31 cellular contexts compared by ENCODE assay signal in the genomic region with DNA sequence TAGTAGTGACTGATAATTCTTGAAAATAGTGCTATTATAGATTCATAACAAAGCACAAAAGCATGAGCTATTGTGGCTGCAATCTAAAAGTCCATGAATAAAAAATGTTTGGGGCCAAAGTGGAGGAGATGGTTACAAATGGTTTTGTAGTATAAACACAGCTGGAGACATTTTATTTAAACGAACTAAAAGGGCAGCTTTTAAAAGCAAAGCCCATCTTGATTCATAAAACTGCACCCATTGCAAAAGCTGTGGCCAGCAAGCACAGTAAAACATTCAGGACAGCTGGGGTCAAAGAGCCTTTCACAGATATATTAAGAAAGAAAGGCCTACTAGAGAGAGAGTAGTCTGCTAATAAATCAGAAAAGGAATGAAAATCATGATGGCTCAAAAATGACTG.
A peak's percentile ranks its signal among the peaks of the same experiment; 100 is the strongest.
DNase-seq lines count a peak whose midpoint lies in the region; ATAC-seq and TF ChIP-seq lines count a peak whose summit lies in the region.
"Had no signal": no experiment of that assay in that cellular context is flagged by ENCODE, and none has a peak within 500 bp of the region (broad histone marks: within the 10 kb centered on the region; RNA-seq: fewer than 3 reads in every experiment).

No MANE protein-coding gene starts in this region.

- H3K4me1 Mint-ChIP-seq in glutamatergic neuron (ENCODE audit: low read depth, unreplicated experiment) = no peaks in the 10 kb centered on the region
- H3K4me1 Mint-ChIP-seq in natural killer cell = no peaks in the 10 kb centered on the region
- H3K4me1 Mint-ChIP-seq: activated CD8-positive, alpha-beta memory T cell treated with anti-CD3 and anti-CD28 coated beads, Interleukin-2, amount 10 ng/mL, durations not matched to agents 7 days and 5 days; B cell; central memory CD8-positive, alpha-beta T cell; memory B cell; stimulated activated effector memory CD8-positive, alpha-beta T cell treated with anti-CD3 and anti-CD28 coated beads, Interleukin-12 subunit alpha, Interleukin-12 subunit beta, amount 100 ng/mL, for 72 hours had no signal

- H3K4me3 ChIP-seq in HFF-Myc (replicated peaks; ENCODE audit: low read depth, low read length) = no peak overlapping the region
- H3K4me3 ChIP-seq: esophagus muscularis mucosa had no signal

- H3K36me3 Mint-ChIP-seq in glutamatergic neuron (ENCODE audit: unreplicated experiment) = no peaks in the 10 kb centered on the region
- no peaks in the 10 kb centered on the region for H3K36me3 Mint-ChIP-seq in natural killer cell
- H3K36me3 Mint-ChIP-seq: activated CD8-positive, alpha-beta memory T cell treated with anti-CD3 and anti-CD28 coated beads, Interleukin-2, amount 10 ng/mL, durations not matched to agents 7 days and 5 days; IgD-negative memory B cell; memory B cell; stimulated activated effector memory CD8-positive, alpha-beta T cell treated with anti-CD3 and anti-CD28 coated beads, Interleukin-12 subunit alpha, Interleukin-12 subunit beta, amount 100 ng/mL, for 72 hours; type B pancreatic cell had no signal

- H3K9me3 Mint-ChIP-seq in glutamatergic neuron (ENCODE audit: unreplicated experiment) = no peaks in the 10 kb centered on the region
- H3K9me3 Mint-ChIP-seq in natural killer cell = peaks cover 6 to 15% of the 10 kb centered on the region in 2 donors
- H3K9me3 Mint-ChIP-seq: type B pancreatic cell had no signal

- peak; percentile 11 for DNase-seq in AG08396 (ENCODE audit: low spot score)
- DNase-seq in HFF-Myc (ENCODE audit: extremely low read depth, low read depth) = peak; percentile 60
- DNase-seq in fibroblast of peridontal ligament (ENCODE audit: extremely low read depth) = peak; percentile 90
- no peak for DNase-seq in sciatic nerve (ENCODE audit: low spot score)
- DNase-seq in glutamatergic neuron = no peak
- DNase-seq in natural killer cell = no peak
- DNase-seq: 8988T; activated CD4-positive, alpha-beta T cell treated with anti-CD3 and anti-CD28 coated beads, Interleukin-2, amount 50 U/mL, for 4 hours; activated CD8-positive, alpha-beta memory T cell treated with anti-CD3 and anti-CD28 coated beads, Interleukin-2, amount 10 ng/mL, durations not matched to agents 7 days and 5 days; activated T-cell treated with anti-CD3 and anti-CD28 coated beads, Interleukin-2, amount 50 U/mL, for 72 hours; dermis blood vessel endothelial cell; MV-4-11; NCI-H1436; NCI-H2081 treated with DMSO at 0.1 percent for 48 hours; NCI-H2227 treated with DMSO at 0.1 percent for 48 hours; right cardiac atrium; SHP77 treated with DMSO at 0.1 percent for 48 hours; stimulated activated CD4-positive, alpha-beta T cell treated with anti-CD3 and anti-CD28 coated beads, Interleukin-4, amount 100 ng/mL, for 4 hours; substantia nigra; T-helper 2 cell had no signal

- intact Hi-C loops in sciatic nerve (cut with DNase I) (no loop called here), natural killer cell (cut with micrococcal nuclease) (no loop called here)

- no peak overlapping the region for H3K4me3 Mint-ChIP-seq in glutamatergic neuron (ENCODE audit: unreplicated experiment)
- no peak overlapping the region for H3K4me3 Mint-ChIP-seq in natural killer cell
- H3K4me3 Mint-ChIP-seq: activated CD8-positive, alpha-beta memory T cell treated with anti-CD3 and anti-CD28 coated beads, Interleukin-2, amount 10 ng/mL, durations not matched to agents 7 days and 5 days; activated T-cell treated with anti-CD3 and anti-CD28 coated beads, Interleukin-2, amount 50 U/mL, for 72 hours; B cell; central memory CD8-positive, alpha-beta T cell; IgD-negative memory B cell; memory B cell; stimulated activated effector memory CD8-positive, alpha-beta T cell treated with anti-CD3 and anti-CD28 coated beads, Interleukin-12 subunit alpha, Interleukin-12 subunit beta, amount 100 ng/mL, for 72 hours; type B pancreatic cell had no signal

- H3K27me3 Mint-ChIP-seq in glutamatergic neuron (ENCODE audit: unreplicated experiment) (no peaks in the 10 kb centered on the region), natural killer cell (ENCODE audit: low read depth in 2 of 2) (no peaks in the 10 kb centered on the region)
- H3K27me3 Mint-ChIP-seq: activated CD8-positive, alpha-beta memory T cell treated with anti-CD3 and anti-CD28 coated beads, Interleukin-2, amount 10 ng/mL, durations not matched to agents 7 days and 5 days; B cell; central memory CD8-positive, alpha-beta T cell; IgD-negative memory B cell; memory B cell; type B pancreatic cell had no signal

- H3K27ac Mint-ChIP-seq in glutamatergic neuron (ENCODE audit: unreplicated experiment) (no peak overlapping the region), natural killer cell (no peak overlapping the region)
- H3K27ac Mint-ChIP-seq: activated CD8-positive, alpha-beta memory T cell treated with anti-CD3 and anti-CD28 coated beads, Interleukin-2, amount 10 ng/mL, durations not matched to agents 7 days and 5 days; activated T-cell treated with anti-CD3 and anti-CD28 coated beads, Interleukin-2, amount 50 U/mL, for 72 hours; B cell; IgD-negative memory B cell; memory B cell; stimulated activated effector memory CD8-positive, alpha-beta T cell treated with anti-CD3 and anti-CD28 coated beads, Interleukin-12 subunit alpha, Interleukin-12 subunit beta, amount 100 ng/mL, for 72 hours; type B pancreatic cell had no signal

- no peak for TF ChIP-seq CTCF in HFF-Myc (IDR thresholded peaks at IDR 0.05; ENCODE audit: low read depth, low read length, missing control alignments)
- no peak for TF ChIP-seq CTCF in glutamatergic neuron (IDR thresholded peaks at IDR 0.05; ENCODE audit: partially characterized antibody, unreplicated experiment)
- TF ChIP-seq CTCF in natural killer cell (IDR thresholded peaks at IDR 0.05) = no peak

- ATAC-seq in sciatic nerve (peak; percentile 30), HG02973 (IDR thresholded peaks at IDR 0.05; ENCODE audit: unreplicated experiment) (no peak), natural killer cell (no peak), HG03439 (IDR thresholded peaks at IDR 0.05; ENCODE audit: unreplicated experiment) (no peak)
- ATAC-seq: activated CD4-positive, CD25-positive, alpha-beta regulatory T cell treated with anti-CD3 and anti-CD28 coated beads, Interleukin-2, amount 50 U/mL, for 24 hours; activated CD8-positive, alpha-beta memory T cell treated with anti-CD3 and anti-CD28 coated beads, Interleukin-2, amount 10 ng/mL, durations not matched to agents 7 days and 5 days; activated T-cell treated with anti-CD3 and anti-CD28 coated beads, Interleukin-2, amount 50 U/mL, for 72 hours; left lobe of liver; right cardiac atrium; stimulated activated effector memory CD8-positive, alpha-beta T cell treated with anti-CD3 and anti-CD28 coated beads, Interleukin-12 subunit alpha, Interleukin-12 subunit beta, amount 100 ng/mL, for 72 hours had no signal

Comparison
In these comparisons a context has a peak if more than half of its experiments do, and no peak if none do; other contexts are left out.
1. DNase-seq: peak in AG08396 (single experiment), HFF-Myc (single experiment) and fibroblast of peridontal ligament (single experiment); none in sciatic nerve (single experiment), glutamatergic neuron (single experiment) and natural killer cell (single experiment).